In the genomic region with DNA sequence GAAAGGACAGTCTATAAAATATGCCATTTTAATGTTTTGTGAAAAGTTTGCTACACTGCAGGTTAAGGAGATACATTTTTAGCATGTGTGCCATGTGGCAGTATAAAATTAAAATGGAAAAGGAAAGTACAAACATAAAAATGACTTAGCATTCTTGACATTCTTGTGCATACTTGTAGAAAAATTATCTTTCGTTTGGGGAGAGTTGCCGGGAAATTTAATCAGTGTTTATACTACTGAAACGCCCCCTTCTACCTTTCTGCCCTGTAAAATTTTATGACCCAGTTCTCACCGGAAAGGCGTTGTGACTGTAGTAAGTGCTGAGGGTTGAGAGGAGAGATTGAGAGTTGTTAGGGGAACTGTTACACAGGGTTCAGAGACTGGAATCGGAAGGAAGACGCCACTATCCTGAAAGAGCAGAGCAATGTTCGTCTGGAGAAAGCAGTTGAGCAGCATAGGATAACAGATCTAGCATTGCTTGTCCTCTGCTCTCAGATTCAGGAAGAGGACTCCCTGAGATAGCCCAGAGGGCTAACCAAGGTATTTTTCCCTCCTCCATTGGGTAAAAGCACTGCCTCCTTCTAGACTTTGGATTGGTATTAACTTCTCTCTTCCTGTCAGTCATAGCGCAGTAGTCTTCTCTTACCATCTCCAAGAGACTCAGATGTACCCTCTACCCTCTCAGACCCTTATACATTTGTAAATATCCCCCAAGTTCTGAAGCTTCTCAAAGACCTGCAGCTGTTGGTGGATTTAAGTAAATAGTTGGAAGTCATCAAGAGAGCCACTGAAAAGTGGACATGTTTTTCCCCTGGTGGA, we compare ENCODE assay signal across 18 cellular contexts. TPM values are rescaled to one million over a fixed set of nuclear protein-coding genes. Genes with fewer than 3 reads are reported as not detected.
DNase-seq lines count a peak whose midpoint lies in the region; ATAC-seq and TF ChIP-seq lines count a peak whose summit lies in the region.
"Had no signal": no experiment of that assay in that cellular context is flagged by ENCODE, and none has a peak within 500 bp of the region (broad histone marks: within the 10 kb centered on the region; RNA-seq: fewer than 3 reads in every experiment).

No MANE protein-coding gene starts in this region.

- ATAC-seq in left colon (peak; percentile 76), right cardiac atrium (no peak), body of pancreas (no peak)
- ATAC-seq: HCT116, left lung had no signal

- H3K27me3 ChIP-seq in skeletal muscle satellite cell (ENCODE audit: control insufficient read depth, insufficient read depth, low read length) (peaks cover 40% of the 10 kb centered on the region), right cardiac atrium (ENCODE audit: control insufficient read depth, insufficient read depth) (no peaks in the 10 kb centered on the region), body of pancreas (peaks cover 0 to 6% of the 10 kb centered on the region in 2 donors)

- 31% methylated on average over 9 of the region's 9 CpGs for WGBS in right cardiac atrium
- 33 to 41% methylated on average over 9 of the region's 9 CpGs for WGBS in body of pancreas, 2 donors
- WGBS in lower leg skin, 2 donors = 25 to 26% methylated on average over 9 of the region's 9 CpGs

- TF ChIP-seq POLR2A in body of pancreas (IDR thresholded peaks at IDR 0.05) (no peak), lower leg skin (IDR thresholded peaks at IDR 0.05) (no peak)

- intact Hi-C loops in left colon (cut with DNase I, micrococcal nuclease) = no loop called here
- intact Hi-C loops in right cardiac atrium (cut with DNase I) = no loop called here
- intact Hi-C loops in body of pancreas (cut with DNase I) = no loop called here
- intact Hi-C loops in lower leg skin (cut with DNase I; ENCODE audit: low total_unique reads) = no loop called here

- H3K27ac ChIP-seq in caudate nucleus (ENCODE audit: low read depth, low read length) (peak overlapping the region; percentile 98), right cardiac atrium (ENCODE audit: low read length) (no peak overlapping the region), body of pancreas (no peak overlapping the region)
- H3K27ac ChIP-seq: left lung had no signal

- H3K9me3 ChIP-seq in skeletal muscle satellite cell (replicated peaks; ENCODE audit: low read length) (no peaks in the 10 kb centered on the region), right cardiac atrium (ENCODE audit: control insufficient read depth, low read length) (no peaks in the 10 kb centered on the region), body of pancreas (no peaks in the 10 kb centered on the region)
- H3K9me3 ChIP-seq: BE2C, left lung, tibial nerve had no signal

- peak; percentile 7 for DNase-seq in HEK293T (ENCODE audit: extremely low spot score)
- peak in 14 of 61 donors; percentile 1 to 56 (median 14) for DNase-seq in caudate nucleus (lab: John Stamatoyannopoulos, UW)
- no peak for DNase-seq in left colon
- no peak for DNase-seq in GDM1 (lab: John Stamatoyannopoulos, UW)
- DNase-seq in right cardiac atrium = no peak
- no peak for DNase-seq in body of pancreas
- no peak for DNase-seq in lower leg skin (ENCODE audit: low spot score in 2 of 2)
- DNase-seq: activated CD4-positive, alpha-beta T cell treated with anti-CD3 and anti-CD28 coated beads, Interleukin-2, amount 50 U/mL, for 48 hours; activated T-cell treated with anti-CD3 and anti-CD28 coated beads, Interleukin-2, amount 50 U/mL, for 24 hours; BE2C; NCI-H1436 had no signal

- no peak overlapping the region for H3K4me2 ChIP-seq in skeletal muscle satellite cell (ENCODE audit: low read length)

- H3K36me3 ChIP-seq in skeletal muscle satellite cell (ENCODE audit: insufficient read depth, low read length) (no peaks in the 10 kb centered on the region), body of pancreas (replicated peaks in 1 of 2; ENCODE audit: insufficient read depth in 1 of 2, low read depth in 2 of 2) (no peaks in the 10 kb centered on the region)
- H3K36me3 ChIP-seq: BE2C, left lung, tibial nerve had no signal

- POLR2A ChIA-PET in HEK293T (lab: Yijun Ruan, JAX) = no interaction called here

- no peak for TF ChIP-seq CTCF in body of pancreas (IDR thresholded peaks at IDR 0.05)
- no peak for TF ChIP-seq CTCF in lower leg skin (IDR thresholded peaks at IDR 0.05)

- CTCF ChIA-PET in HEK293T (lab: Yijun Ruan, JAX) = interaction anchor here (0.7 kb wide), 1 partner anchor 136 kb away, joined by 3 read pairs; no protein-coding TSS in a partner anchor

- H3K9ac ChIP-seq in skeletal muscle satellite cell (ENCODE audit: low read depth, low read length) = no peak overlapping the region

- H3K4me3 ChIP-seq in skeletal muscle satellite cell (ENCODE audit: low read length) = peak overlapping the region; percentile 39
- H3K4me3 ChIP-seq in right cardiac atrium (ENCODE audit: low read length) = no peak overlapping the region
- no peak overlapping the region for H3K4me3 ChIP-seq in body of pancreas
- no peak overlapping the region for H3K4me3 ChIP-seq in lower leg skin (ENCODE audit: low read depth, poor library complexity, severe bottlenecking)
- H3K4me3 ChIP-seq: left lung, tibial nerve had no signal

- H3K4me1 ChIP-seq in skeletal muscle satellite cell (ENCODE audit: control insufficient read depth, insufficient read depth, low read length) = peaks cover 11% of the 10 kb centered on the region
- peaks cover 5% of the 10 kb centered on the region for H3K4me1 ChIP-seq in right cardiac atrium (ENCODE audit: control insufficient read depth, insufficient read depth, low read length)
- H3K4me1 ChIP-seq in body of pancreas = peaks cover 14% of the 10 kb centered on the region
- H3K4me1 ChIP-seq: BE2C had no signal

TF ChIP-seq in HEK293T, 16 proteins besides CTCF, POLR2A, EP300 and RAD21:
- TF ChIP-seq LEF1 (IDR thresholded peaks at IDR 0.05; ENCODE audit: borderline replicate concordance) (no peak), ZNF384 (IDR thresholded peaks at IDR 0.05) (no peak), ARNT (IDR thresholded peaks at IDR 0.05) (no peak), SP1 (IDR thresholded peaks at IDR 0.05) (no peak), BHLHE40 (IDR thresholded peaks at IDR 0.05; ENCODE audit: borderline replicate concordance) (no peak), FOXA1 (IDR thresholded peaks at IDR 0.05) (no peak), ELF4 (IDR thresholded peaks at IDR 0.05) (no peak), FOXK2 (IDR thresholded peaks at IDR 0.05) (no peak)

RNA-seq across cellular contexts. Expression of a gene that starts 2.7 kb away (rescaled TPM):
- not detected for total RNA-seq in left colon
- total RNA-seq in skeletal muscle satellite cell (2012; rRNA removed) = under 0.01 and 0.22 TPM in 2 replicates
- under 1 TPM in 2 of 4 donors, not detected in 2; 0.11 to 0.23 TPM for total RNA-seq in right cardiac atrium
- 0.05 TPM for polyA plus RNA-seq in right cardiac atrium
- 1 to 10 TPM in 1 of 2 donors, under 1 TPM in 1; 0.26 to 6.3 TPM for total RNA-seq in body of pancreas
- 1 to 10 TPM; 1.2 to 2.9 (median 2.4) TPM for total RNA-seq in lower leg skin
- total RNA-seq: HT-29, LHCN-M2, myocyte had no signal
